In genomic region chr2:229467783-229468182, GRCh38 we compare ENCODE assay signal across 29 cellular contexts.
"Had no signal": no experiment of that assay in that cellular context is flagged by ENCODE, and none has a peak within 500 bp of the region (broad histone marks: within the 10 kb centered on the region; RNA-seq: fewer than 3 reads in every experiment).

No MANE protein-coding gene starts in this region.

- H3K9me3 ChIP-seq: MG63, SJCRH30 had no signal

- H3K36me3 ChIP-seq: SJCRH30 had no signal

- DNase-seq: Kasumi-1, MG63, NCI-H1048, NCI-H1092 treated with DMSO at 0.1 percent for 48 hours, NCI-H1105 treated with DMSO at 0.1 percent for 48 hours, NCI-H1417, NCI-H1436, NCI-H146, NCI-H1694, NCI-H187, NCI-H1930, NCI-H2029 treated with DMSO at 0.1 percent for 48 hours, NCI-H2081 treated with DMSO at 0.1 percent for 48 hours, NCI-H2107, NCI-H2171, NCI-H226, NCI-H446 treated with DMSO at 0.1 percent for 48 hours, NCI-H510A, NCI-H524, NCI-H526, NCI-H69, NCI-H748 treated with DMSO at 0.1 percent for 48 hours, NCI-H82, PC-9, SHP77, SIG-M5, SJCRH30 had no signal

- H3K27ac ChIP-seq: PC-9, RWPE1, SJCRH30, SK-N-MC had no signal

- H2AFZ ChIP-seq: PC-9 had no signal

- H3K4me2 ChIP-seq: PC-9 had no signal

- H3K27me3 ChIP-seq: MG63 had no signal

- H3K4me1 ChIP-seq: SJCRH30 had no signal

- H3K4me3 ChIP-seq: MG63, PC-9, SJCRH30, SK-N-MC had no signal
